Comparison of ENCODE assay signal across 8 cellular contexts in the genomic region with DNA sequence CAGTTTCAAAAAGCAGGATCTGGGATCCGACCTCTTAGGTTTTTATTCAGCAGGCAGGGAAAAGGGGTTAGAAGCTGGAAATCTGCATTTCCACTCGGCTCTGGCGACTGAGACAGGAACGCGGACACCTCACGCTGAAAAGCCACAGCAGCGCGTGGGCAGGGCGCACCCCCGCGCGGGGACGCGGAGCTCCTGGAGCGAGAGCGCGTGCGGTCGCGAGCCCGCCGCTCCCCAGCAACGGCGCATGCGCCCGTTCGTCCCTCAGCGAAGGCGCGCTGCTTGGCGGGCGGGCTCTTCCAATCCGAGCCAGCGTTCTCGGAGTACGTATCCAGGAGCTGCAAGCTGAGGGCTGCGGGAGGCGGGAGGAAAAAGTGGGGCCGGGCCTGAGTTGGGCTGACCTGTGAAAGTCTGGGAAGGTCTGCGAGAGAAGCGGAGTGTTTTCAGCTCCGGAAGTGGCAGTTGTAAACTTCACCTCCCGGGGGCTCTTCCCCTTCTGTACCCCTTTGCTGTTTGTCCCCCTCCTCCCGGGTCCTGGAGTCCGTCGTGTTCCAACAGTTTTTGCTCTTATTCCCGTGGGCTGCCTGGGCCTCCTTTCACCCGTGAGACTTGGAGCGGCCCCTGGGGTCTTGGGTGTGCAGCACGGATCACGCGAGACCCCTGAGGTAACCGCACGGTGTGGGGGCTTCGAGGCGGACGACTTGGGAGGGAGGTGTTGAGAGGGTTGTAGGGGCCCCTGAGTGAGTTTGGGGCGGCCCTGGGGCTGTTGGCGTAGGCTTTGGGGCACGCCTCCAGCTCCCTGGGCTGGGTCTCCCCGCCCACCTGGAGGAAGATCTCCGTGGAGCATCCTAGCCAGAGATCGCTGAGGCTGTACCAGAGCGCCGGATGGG. TPM values are rescaled to one million over a fixed set of nuclear protein-coding genes. Genes with fewer than 3 reads are reported as not detected.
DNase-seq lines count a peak whose midpoint lies in the region; ATAC-seq, FAIRE-seq and TF ChIP-seq lines count a peak whose summit lies in the region.

A gene (plus strand): TSS at position 403 of the 887 bp plus-strand sequence. CDS start 11,046 bp downstream, outside the sequence.

- peak; percentile 70 for TF ChIP-seq POLR2A in GM15510 (IDR thresholded peaks at IDR 0.05; ENCODE audit: borderline replicate concordance, extremely low read depth, insufficient read length)

- no peak for FAIRE-seq in urothelium cell line (lab: Jason Lieb, UNC)

- peak within 1 kb of the TSS; percentile 79 for H3K4me3 ChIP-seq in psoas muscle

- H3K36me3 ChIP-seq in psoas muscle (ENCODE audit: insufficient read depth in 1 of 2, low read depth in 1 of 2): no peaks in the 10 kb centered on the region

- no peaks in the 10 kb centered on the region for H3K27me3 ChIP-seq in psoas muscle (ENCODE audit: insufficient read depth in 3 of 3, low read length in 2 of 3)

- intact Hi-C loops in left ventricle myocardium superior (cut with micrococcal nuclease): no loop called here
- intact Hi-C loops in psoas muscle (cut with DNase I): loop anchor here in 1 of 2 donors (2.0 kb wide), 1 partner anchor 42 kb away; a partner anchor contains a TSS

- TF ChIP-seq CTCF in psoas muscle (IDR thresholded peaks at IDR 0.05): no peak

- peak; percentile 96 for DNase-seq in NCI-H146 treated with DMSO at 0.1 percent for 48 hours (lab: John Stamatoyannopoulos, UW; ENCODE audit: unreplicated experiment)
- DNase-seq in T-helper 1 cell: peak; percentile 75 to 91 (median 76)
- DNase-seq in amygdala (lab: John Stamatoyannopoulos, UW): peak; percentile 40 to 93 (median 86)
- peak; percentile 96 for DNase-seq in left ventricle myocardium superior
- DNase-seq in psoas muscle: peak; percentile 91 to 96
- peak; percentile 95 for DNase-seq in urothelium cell line (ENCODE audit: low spot score)

- 0% methylated on average over 60 to 65 of the region's 65 CpGs for WGBS in psoas muscle, 3 donors

- peak; percentile 66 for ATAC-seq in HG02884 (IDR thresholded peaks at IDR 0.05; ENCODE audit: unreplicated experiment)
- peak; percentile 99 for ATAC-seq in left ventricle myocardium superior
- ATAC-seq in psoas muscle: peak; percentile 96 to 99 (median 98)

- no peaks in the 10 kb centered on the region for H3K4me1 ChIP-seq in psoas muscle

- H3K9me3 ChIP-seq in psoas muscle: no peaks in the 10 kb centered on the region

- H3K27ac ChIP-seq in psoas muscle: peak within 1 kb of the TSS; percentile 71

RNA-seq across cellular contexts. Expression of the gene that starts here (rescaled TPM):
- total RNA-seq in left ventricle myocardium superior (1.7 TPM), psoas muscle (1 to 10 TPM in 1 of 4 donors, under 1 TPM in 3; 0.44 to 1.6 (median 0.74) TPM)
- under 1 TPM; 0.20 to 0.35 (median 0.23) TPM for polyA plus RNA-seq in psoas muscle

Comparison
In these comparisons a context has a peak if more than half of its experiments do, and no peak if none do; other contexts are left out.
1. Peak in every context shown above with its lines: DNase-seq, ATAC-seq, H3K4me3 ChIP-seq and H3K27ac ChIP-seq.